Comparison of ENCODE assay signal across 33 cellular contexts in the genomic region with DNA sequence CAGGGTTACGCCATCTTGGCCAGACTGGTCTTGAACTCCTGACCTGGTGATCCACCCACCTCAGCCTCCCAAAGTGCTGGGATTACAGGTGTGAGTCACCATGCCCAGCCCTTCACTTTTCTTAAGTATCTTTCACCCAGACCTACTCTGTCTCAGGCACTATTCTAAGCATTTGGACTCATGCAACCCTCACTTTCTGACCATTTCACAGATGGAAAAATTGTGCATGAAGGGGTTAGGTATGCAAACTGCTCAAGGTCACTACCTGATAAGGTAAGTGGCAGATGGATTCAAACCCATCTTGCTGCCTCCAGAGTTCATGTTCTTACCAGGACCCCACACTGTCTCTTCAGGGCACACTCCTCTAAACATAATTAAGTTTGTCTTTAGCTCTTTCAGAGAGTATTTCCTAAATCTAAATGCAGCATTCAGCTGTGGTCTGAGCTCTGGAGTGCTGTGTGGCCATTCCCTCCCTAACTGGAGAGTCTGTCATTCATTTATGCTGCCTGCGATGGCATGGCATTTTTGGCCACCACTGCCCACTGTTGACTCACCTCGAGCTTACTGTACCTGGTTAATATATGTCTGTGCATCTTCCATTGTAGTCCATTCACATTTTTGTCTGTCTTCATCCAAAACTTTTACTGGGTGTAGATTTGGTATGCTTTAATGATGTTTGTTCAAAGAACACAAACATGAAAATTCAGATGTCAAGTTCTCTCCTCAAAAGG.
"Had no signal": no experiment of that assay in that cellular context is flagged by ENCODE, and none has a peak within 500 bp of the region (broad histone marks: within the 10 kb centered on the region; RNA-seq: fewer than 3 reads in every experiment).

No MANE protein-coding gene starts in this region.

- H3K27me3 ChIP-seq: brain microvascular endothelial cell, Peyer's patch had no signal

- H3K27ac ChIP-seq: brain microvascular endothelial cell, Peyer's patch, RWPE1, VCaP had no signal

- H3K36me3 ChIP-seq: brain microvascular endothelial cell, Peyer's patch had no signal

- DNase-seq: activated B cell treated with CpG ODN at 0.5 μM for 24 hours; activated CD4-positive, alpha-beta memory T cell treated with anti-CD3 and anti-CD28 coated beads, Interleukin-2, amount 10 ng/mL, durations not matched to agents 7 days and 5 days; activated CD4-positive, alpha-beta T cell treated with anti-CD3 and anti-CD28 coated beads for 4 hours; activated CD4-positive, alpha-beta T cell treated with anti-CD3 and anti-CD28 coated beads, Interleukin-2, amount 50 U/mL, for 1 hour; activated CD4-positive, CD25-positive, alpha-beta regulatory T cell treated with anti-CD3 and anti-CD28 coated beads, Interleukin-2, amount 50 U/mL, for 72 hours; activated CD8-positive, alpha-beta memory T cell treated with anti-CD3 and anti-CD28 coated beads for 24 hours; activated CD8-positive, alpha-beta memory T cell treated with anti-CD3 and anti-CD28 coated beads, Interleukin-2, amount 10 ng/mL, durations not matched to agents 7 days and 5 days; activated CD8-positive, alpha-beta memory T cell treated with anti-CD3 and anti-CD28 coated beads, Interleukin-2, amount 50 U/mL, for 48 hours; activated effector memory CD4-positive, alpha-beta T cell treated with anti-CD3 and anti-CD28 coated beads, Interleukin-2, amount 50 U/mL, for 16 hours; activated naive CD4-positive, alpha-beta T cell; activated naive CD4-positive, alpha-beta T cell treated with anti-CD3 and anti-CD28 coated beads, Interleukin-2, amount 50 U/mL, for 16 hours; activated naive CD8-positive, alpha-beta T cell treated with anti-CD3 and anti-CD28 coated beads for 36 hours; activated T-cell treated with anti-CD3 and anti-CD28 coated beads, Interleukin-2, amount 50 U/mL, for 48 hours; amniotic stem cell; aorta; brain microvascular endothelial cell; central memory CD4-positive, alpha-beta T cell; NCI-H1092 treated with DMSO at 0.1 percent for 48 hours; NCI-H1417; NCI-H146; NCI-H187; NCI-H2081; NCI-H345; NCI-H524 treated with DMSO at 0.1 percent for 48 hours; Peyer's patch; SIG-M5; T-helper 1 cell; T-helper 2 cell; T-helper 9 cell had no signal

- H3K4me3 ChIP-seq: Peyer's patch had no signal

- ATAC-seq: activated CD8-positive, alpha-beta memory T cell treated with anti-CD3 and anti-CD28 coated beads, Interleukin-2, amount 10 ng/mL, durations not matched to agents 7 days and 5 days; Right ventricle myocardium inferior; SK-N-SH treated with all-trans-retinoic acid at 6 μM for 48 hours had no signal

- H3K9me3 ChIP-seq: Peyer's patch had no signal
